Comparison of ENCODE assay signal across 8 cellular contexts in the genomic region with DNA sequence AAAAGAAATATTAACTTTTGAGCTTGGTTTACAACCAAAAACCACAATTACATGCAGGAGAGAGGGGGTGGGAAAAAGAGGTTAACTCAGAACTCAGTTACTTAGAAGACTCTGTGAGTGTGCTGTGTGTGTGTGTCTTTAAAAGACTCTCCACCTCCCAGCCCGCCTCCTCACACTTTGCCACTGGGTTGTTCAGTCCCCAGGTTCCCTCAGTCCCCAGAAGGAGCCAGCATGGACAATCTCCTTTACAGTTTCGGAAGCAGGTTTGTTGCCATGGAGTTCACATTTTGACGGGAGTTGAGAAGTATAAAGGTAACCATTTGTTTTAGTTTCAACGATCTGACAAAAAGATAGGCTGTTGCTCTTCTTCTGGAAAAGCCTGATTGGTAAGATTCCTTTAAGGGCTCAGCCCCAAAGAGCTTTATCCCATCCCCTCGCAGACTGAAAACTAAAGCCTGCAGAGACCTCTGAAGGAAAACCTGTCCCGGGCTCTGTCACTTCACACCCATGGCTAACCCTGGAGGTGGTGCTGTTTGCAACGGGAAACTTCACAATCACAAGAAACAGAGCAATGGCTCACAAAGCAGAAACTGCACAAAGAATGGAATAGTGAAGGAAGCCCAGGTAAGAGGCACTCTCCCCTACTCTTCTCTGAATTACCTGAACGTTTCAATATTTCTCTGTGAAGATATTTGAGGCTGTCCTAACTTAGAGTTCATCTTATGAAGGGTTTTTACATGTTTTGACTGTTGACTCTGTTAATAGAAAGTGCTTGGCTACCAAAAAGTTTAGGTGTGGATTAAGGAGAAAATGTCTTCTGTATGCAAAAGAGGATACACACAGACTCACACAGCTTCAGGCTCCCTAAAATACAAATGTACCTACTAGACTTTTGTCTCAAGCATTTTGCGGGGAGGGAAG. TPM values are rescaled to one million over a fixed set of nuclear protein-coding genes. Genes with fewer than 3 reads are reported as not detected.
DNase-seq lines count a peak whose midpoint lies in the region; ATAC-seq and TF ChIP-seq lines count a peak whose summit lies in the region.

Gene SPTLC3, plus strand, starts transcription at position 212 of the 921 bp plus-strand sequence. Its CDS starts 296 bp downstream, at position 508.

- H3K4me1 ChIP-seq in lower lobe of right lung (peaks cover 20% of the 10 kb centered on the region), tibial artery (peaks cover 0 to 14% (median 7%) of the 10 kb centered on the region in 4 donors)

- no peaks in the 10 kb centered on the region for H3K36me3 ChIP-seq in lower lobe of right lung
- H3K36me3 ChIP-seq in tibial artery = no peaks in the 10 kb centered on the region

- intact Hi-C loops in lower lobe of right lung (cut with DNase I) (no loop called here), tibial artery (cut with DNase I; ENCODE audit: low total_unique reads) (no loop called here)

- H3K27ac ChIP-seq in lower lobe of right lung = peak within 1 kb of the TSS; percentile 70
- H3K27ac ChIP-seq in tibial artery = peak within 1 kb of the TSS; percentile 36 to 62

- ATAC-seq in GM18498 (IDR thresholded peaks at IDR 0.05; ENCODE audit: unreplicated experiment) = peak; percentile 34
- ATAC-seq in GM21723 (IDR thresholded peaks at IDR 0.05; ENCODE audit: unreplicated experiment) = peak; percentile 38
- peak; percentile 89 to 92 for ATAC-seq in lower lobe of right lung

- peak within 1 kb of the TSS; percentile 5; the same call in 1 of the 2 replicates for H3K4me3 ChIP-seq in Jurkat, Clone E6-1 (ENCODE audit: low read length)
- H3K4me3 ChIP-seq in choroid plexus epithelial cell (ENCODE audit: low read depth, low read length) = peak within 1 kb of the TSS; percentile 65
- peak within 1 kb of the TSS; percentile 58 for H3K4me3 ChIP-seq in lower lobe of right lung
- H3K4me3 ChIP-seq in tibial artery = peak within 1 kb of the TSS; percentile 49 to 53

- no peaks in the 10 kb centered on the region for H3K9me3 ChIP-seq in lower lobe of right lung
- H3K9me3 ChIP-seq in tibial artery = no peaks in the 10 kb centered on the region

- peak; percentile 1 for DNase-seq in Jurkat, Clone E6-1 (ENCODE audit: low read depth, low spot score)
- DNase-seq in choroid plexus epithelial cell (ENCODE audit: low read depth) (peak; percentile 61), lower lobe of right lung (no peak), tibial artery (peak; percentile 38 to 71), NCI-H146 treated with DMSO at 0.1 percent for 48 hours (lab: John Stamatoyannopoulos, UW; ENCODE audit: unreplicated experiment) (no peak)
- DNase-seq in activated effector memory CD4-positive, alpha-beta T cell treated with Interleukin-2 at 50 U/mL for 16 hours = no peak

- no peaks in the 10 kb centered on the region for H3K27me3 ChIP-seq in lower lobe of right lung (ENCODE audit: low read depth)
- no peaks in the 10 kb centered on the region for H3K27me3 ChIP-seq in tibial artery

- TF ChIP-seq CTCF in choroid plexus epithelial cell (conservative IDR thresholded peaks at IDR 0.05; ENCODE audit: low read depth, low read length) (peak; percentile 40), lower lobe of right lung (IDR thresholded peaks at IDR 0.05) (no peak), tibial artery (IDR thresholded peaks at IDR 0.05) (no peak)

RNA-seq across cellular contexts. Expression of gene SPTLC3, which starts in this region (rescaled TPM):
- polyA plus RNA-seq in Jurkat, Clone E6-1 (2012; ENCODE audit: insufficient read depth, insufficient read length) = 1.1 TPM
- 18.7 TPM for total RNA-seq in lower lobe of right lung

Comparison
In these comparisons a context has a peak if more than half of its experiments do, and no peak if none do; other contexts are left out.
1. ATAC-seq: peak in every context shown above with its lines; median percentile 90 in lower lobe of right lung; 38 in GM21723; 34 in GM18498.
2. DNase-seq: peak in Jurkat, Clone E6-1 (single experiment), choroid plexus epithelial cell (single experiment) and tibial artery (2 of 2); none in lower lobe of right lung (single experiment), NCI-H146 treated with DMSO at 0.1 percent for 48 hours (single experiment) and activated effector memory CD4-positive, alpha-beta T cell treated with Interleukin-2 at 50 U/mL for 16 hours (single experiment).
3. H3K4me3 ChIP-seq: peak in every context shown above with its lines; median percentile 65 in choroid plexus epithelial cell; 58 in lower lobe of right lung; 51 in tibial artery; 5 in Jurkat, Clone E6-1.